ENCODE assay signal across 8 cellular contexts in the genomic region with DNA sequence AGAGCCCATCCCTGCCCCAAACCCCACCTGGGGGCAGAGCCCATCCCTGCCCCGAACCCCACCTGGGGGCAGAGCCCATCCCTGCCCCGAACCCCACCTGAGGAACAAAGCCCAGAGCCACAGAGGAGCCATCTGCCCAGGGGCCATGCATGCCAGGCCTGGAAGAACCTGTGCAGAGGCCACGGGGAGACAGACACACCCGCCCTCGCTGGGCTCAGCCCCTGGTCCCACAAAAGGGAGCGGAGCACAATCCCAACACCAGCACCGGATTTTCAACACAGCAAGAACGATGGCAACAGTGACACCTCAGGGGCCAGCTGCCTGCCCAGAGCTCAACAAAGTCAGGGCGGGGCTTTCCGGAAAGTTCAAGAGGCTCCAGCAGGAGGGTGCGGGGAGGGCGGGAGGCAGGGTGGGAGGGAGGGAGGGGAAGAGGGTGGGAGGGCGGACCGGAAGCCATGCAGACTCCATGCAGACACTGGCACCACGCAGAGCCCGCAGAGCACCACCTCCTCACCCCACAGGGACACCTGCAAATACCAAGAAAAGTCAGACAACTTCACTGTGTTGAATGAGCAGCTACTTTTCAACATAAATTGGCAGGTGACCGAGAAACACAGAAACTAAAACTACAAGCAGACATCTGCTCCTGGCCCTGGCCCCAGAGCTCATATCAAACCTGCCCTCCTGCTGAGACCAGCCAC. TPM values are rescaled to one million over a fixed set of nuclear protein-coding genes. Genes with fewer than 3 reads are reported as not detected.
DNase-seq lines count a peak whose midpoint lies in the region; ATAC-seq and TF ChIP-seq lines count a peak whose summit lies in the region.

No MANE protein-coding gene starts in this region.

- H3K36me3 Mint-ChIP-seq in progenitor cell of endocrine pancreas (ENCODE audit: insufficient read depth): peaks cover 6% of the 10 kb centered on the region

- H3K27me3 Mint-ChIP-seq in progenitor cell of endocrine pancreas: no peaks in the 10 kb centered on the region

- peaks cover 0 to 23% of the 10 kb centered on the region in 2 donors for H3K4me1 ChIP-seq in right atrium auricular region

- no peak for TF ChIP-seq CTCF in right atrium auricular region (IDR thresholded peaks at IDR 0.05)
- no peak for TF ChIP-seq CTCF in progenitor cell of endocrine pancreas (IDR thresholded peaks at IDR 0.05; ENCODE audit: unreplicated experiment)

- no peaks in the 10 kb centered on the region for H3K4me1 Mint-ChIP-seq in progenitor cell of endocrine pancreas (ENCODE audit: low read depth)

- H3K27me3 ChIP-seq in right atrium auricular region: no peaks in the 10 kb centered on the region

- H3K9me3 Mint-ChIP-seq in progenitor cell of endocrine pancreas (ENCODE audit: low read depth): no peaks in the 10 kb centered on the region

- no peaks in the 10 kb centered on the region for H3K9me3 ChIP-seq in right atrium auricular region

- H3K27ac ChIP-seq in right atrium auricular region: peak overlapping the region; percentile 71 to 78

- ATAC-seq in GM21619 (IDR thresholded peaks at IDR 0.05; ENCODE audit: unreplicated experiment) (no peak), GM18870 (IDR thresholded peaks at IDR 0.05; ENCODE audit: unreplicated experiment) (no peak), GM19452 (IDR thresholded peaks at IDR 0.05; ENCODE audit: unreplicated experiment) (no peak)

- H3K27ac Mint-ChIP-seq in progenitor cell of endocrine pancreas: no peak overlapping the region

- H3K36me3 ChIP-seq in right atrium auricular region: peaks cover 58% of the 10 kb centered on the region

- DNase-seq in NCI-H510A treated with DMSO at 0.1 percent for 48 hours (lab: John Stamatoyannopoulos, UW) (peak; percentile 49), activated T-helper 1 cell treated with Interleukin-2 at 50 U/mL for 16 hours (ENCODE audit: low read depth) (peak; percentile 44), right atrium auricular region (ENCODE audit: low spot score) (peak; percentile 63), progenitor cell of endocrine pancreas (ENCODE audit: low spot score, unreplicated experiment) (no peak)
- peak; percentile 51 for DNase-seq in stimulated activated CD8-positive, alpha-beta memory T cell treated with anti-CD3 and anti-CD28 coated beads, Interleukin-4, amount 100 ng/mL, for 48 hours

- H3K4me3 ChIP-seq in right atrium auricular region: no peak overlapping the region

- no peak overlapping the region for H3K4me3 Mint-ChIP-seq in progenitor cell of endocrine pancreas (ENCODE audit: low read depth)

RNA-seq across cellular contexts. Expression of a gene that starts 27.9 kb away (rescaled TPM):
- total RNA-seq in right atrium auricular region (1 to 10 TPM in 1 of 2 donors, under 1 TPM in 1; 0.59 to 2.4 TPM), progenitor cell of endocrine pancreas (4.7 and 5.5 TPM in 2 replicates)

RNA-seq across cellular contexts. Expression of a gene that starts 38.5 kb away (rescaled TPM):
- total RNA-seq in right atrium auricular region (10 to 100 TPM; 39.3 to 53.1 TPM), progenitor cell of endocrine pancreas (21.6 and 23.5 TPM in 2 replicates)

RNA-seq across cellular contexts. Expression of a gene that starts 47.1 kb away (rescaled TPM):
- total RNA-seq in right atrium auricular region: 10 to 100 TPM; 57.5 to 83.0 TPM
- 44.1 and 46.2 TPM in 2 replicates for total RNA-seq in progenitor cell of endocrine pancreas
